ENCODE assay signal across 2 cellular contexts in the genomic region with DNA sequence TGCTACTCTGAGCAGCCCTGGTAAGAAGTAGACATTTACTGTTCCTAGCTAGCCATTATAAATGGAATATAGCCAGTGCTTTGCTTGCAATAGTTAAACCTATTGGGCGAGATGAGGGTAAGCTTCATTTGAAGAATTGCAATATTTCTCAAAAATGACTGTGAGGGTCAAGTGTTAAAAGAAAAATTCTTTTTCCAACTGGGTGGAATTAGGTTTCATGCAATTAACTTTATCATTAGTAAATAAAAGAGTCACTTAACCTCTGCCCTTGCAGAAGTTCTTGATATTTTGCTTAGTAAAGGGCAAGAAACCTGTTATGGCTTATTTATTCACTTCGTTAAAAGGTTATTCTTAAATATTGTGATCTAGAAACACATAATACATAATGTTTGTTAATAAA.
TF ChIP-seq lines count a peak whose summit lies in the region.

No MANE protein-coding gene starts in this region.

TF ChIP-seq in A549, 52 proteins besides CTCF, POLR2A, EP300 and RAD21:
- TF ChIP-seq, protein P1, sequence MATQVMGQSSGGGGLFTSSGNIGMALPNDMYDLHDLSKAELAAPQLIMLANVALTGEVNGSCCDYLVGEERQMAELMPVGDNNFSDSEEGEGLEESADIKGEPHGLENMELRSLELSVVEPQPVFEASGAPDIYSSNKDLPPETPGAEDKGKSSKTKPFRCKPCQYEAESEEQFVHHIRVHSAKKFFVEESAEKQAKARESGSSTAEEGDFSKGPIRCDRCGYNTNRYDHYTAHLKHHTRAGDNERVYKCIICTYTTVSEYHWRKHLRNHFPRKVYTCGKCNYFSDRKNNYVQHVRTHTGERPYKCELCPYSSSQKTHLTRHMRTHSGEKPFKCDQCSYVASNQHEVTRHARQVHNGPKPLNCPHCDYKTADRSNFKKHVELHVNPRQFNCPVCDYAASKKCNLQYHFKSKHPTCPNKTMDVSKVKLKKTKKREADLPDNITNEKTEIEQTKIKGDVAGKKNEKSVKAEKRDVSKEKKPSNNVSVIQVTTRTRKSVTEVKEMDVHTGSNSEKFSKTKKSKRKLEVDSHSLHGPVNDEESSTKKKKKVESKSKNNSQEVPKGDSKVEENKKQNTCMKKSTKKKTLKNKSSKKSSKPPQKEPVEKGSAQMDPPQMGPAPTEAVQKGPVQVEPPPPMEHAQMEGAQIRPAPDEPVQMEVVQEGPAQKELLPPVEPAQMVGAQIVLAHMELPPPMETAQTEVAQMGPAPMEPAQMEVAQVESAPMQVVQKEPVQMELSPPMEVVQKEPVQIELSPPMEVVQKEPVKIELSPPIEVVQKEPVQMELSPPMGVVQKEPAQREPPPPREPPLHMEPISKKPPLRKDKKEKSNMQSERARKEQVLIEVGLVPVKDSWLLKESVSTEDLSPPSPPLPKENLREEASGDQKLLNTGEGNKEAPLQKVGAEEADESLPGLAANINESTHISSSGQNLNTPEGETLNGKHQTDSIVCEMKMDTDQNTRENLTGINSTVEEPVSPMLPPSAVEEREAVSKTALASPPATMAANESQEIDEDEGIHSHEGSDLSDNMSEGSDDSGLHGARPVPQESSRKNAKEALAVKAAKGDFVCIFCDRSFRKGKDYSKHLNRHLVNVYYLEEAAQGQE (IDR thresholded peaks at IDR 0.05): no peak
- no peak for TF ChIP-seq EHMT2 (IDR thresholded peaks at IDR 0.05; ENCODE audit: low read depth)

TF ChIP-seq in HEK293, 187 proteins besides CTCF, POLR2A, EP300 and RAD21 (continued from another document):
- TF ChIP-seq, protein P2, sequence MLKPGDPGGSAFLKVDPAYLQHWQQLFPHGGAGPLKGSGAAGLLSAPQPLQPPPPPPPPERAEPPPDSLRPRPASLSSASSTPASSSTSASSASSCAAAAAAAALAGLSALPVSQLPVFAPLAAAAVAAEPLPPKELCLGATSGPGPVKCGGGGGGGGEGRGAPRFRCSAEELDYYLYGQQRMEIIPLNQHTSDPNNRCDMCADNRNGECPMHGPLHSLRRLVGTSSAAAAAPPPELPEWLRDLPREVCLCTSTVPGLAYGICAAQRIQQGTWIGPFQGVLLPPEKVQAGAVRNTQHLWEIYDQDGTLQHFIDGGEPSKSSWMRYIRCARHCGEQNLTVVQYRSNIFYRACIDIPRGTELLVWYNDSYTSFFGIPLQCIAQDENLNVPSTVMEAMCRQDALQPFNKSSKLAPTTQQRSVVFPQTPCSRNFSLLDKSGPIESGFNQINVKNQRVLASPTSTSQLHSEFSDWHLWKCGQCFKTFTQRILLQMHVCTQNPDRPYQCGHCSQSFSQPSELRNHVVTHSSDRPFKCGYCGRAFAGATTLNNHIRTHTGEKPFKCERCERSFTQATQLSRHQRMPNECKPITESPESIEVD (tag by site-specific recombination; IDR thresholded peaks at IDR 0.05): peak; percentile 98
- peak; percentile 71 for TF ChIP-seq FEZF1 (tag by site-specific recombination; IDR thresholded peaks at IDR 0.05)
- TF ChIP-seq SP2 (tag by site-specific recombination; IDR thresholded peaks at IDR 0.05): 0 out of 2 replicates have a peak, but pooled peaks have one; percentile 3
- TF ChIP-seq ZFP37 (tag by site-specific recombination; IDR thresholded peaks at IDR 0.05): 0 out of 2 replicates have a peak, but pooled peaks have one; percentile 13
- peak; percentile 69 for TF ChIP-seq IKZF3 (tag by site-specific recombination; IDR thresholded peaks at IDR 0.05)
- TF ChIP-seq GLI2 (tag by site-specific recombination; IDR thresholded peaks at IDR 0.05; ENCODE audit: borderline replicate concordance, low read depth): 0 out of 2 replicates have a peak, but pooled peaks have one; percentile 15
